Comparison of ENCODE assay signal across 9 cellular contexts in the genomic region with DNA sequence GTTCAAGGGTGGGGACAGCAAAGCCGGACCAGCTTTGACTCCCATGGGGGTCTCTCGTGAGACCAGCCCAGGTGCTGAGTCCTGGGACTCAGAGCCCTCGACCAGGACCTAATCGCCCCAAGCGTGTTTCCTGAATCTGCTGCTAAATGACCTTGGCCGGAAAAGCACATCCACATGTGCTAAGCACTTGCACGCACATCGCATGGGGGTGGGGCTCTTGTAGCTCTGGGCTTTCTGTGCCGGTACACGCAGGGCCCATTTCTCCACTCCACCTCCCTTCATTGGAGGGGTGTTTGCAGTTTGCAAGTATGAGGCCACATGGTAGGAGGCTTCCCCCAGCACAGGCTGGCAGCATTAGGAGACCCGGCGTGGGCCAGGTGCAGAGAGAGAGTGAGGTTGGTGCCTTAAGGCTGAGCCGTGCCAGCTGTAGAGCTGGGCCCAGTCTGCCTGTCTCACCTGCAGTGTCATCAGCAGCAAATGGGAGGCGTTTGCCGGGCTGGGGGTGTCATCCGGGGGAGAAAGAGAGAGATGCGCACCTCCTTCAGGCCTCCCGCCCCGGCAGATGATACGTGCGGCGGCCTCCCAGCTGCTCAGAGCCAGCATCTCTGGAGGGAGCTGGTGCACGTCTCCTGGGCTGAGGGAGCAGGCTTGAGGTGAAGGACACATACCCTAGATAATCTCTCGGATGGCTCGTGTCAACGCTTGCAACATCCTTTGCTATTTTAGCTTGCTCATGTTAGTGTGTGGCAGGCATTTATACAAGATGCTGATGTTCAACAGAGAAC. TPM values are rescaled to one million over a fixed set of nuclear protein-coding genes. Genes with fewer than 3 reads are reported as not detected.
DNase-seq lines count a peak whose midpoint lies in the region; ATAC-seq, FAIRE-seq and TF ChIP-seq lines count a peak whose summit lies in the region.
"Had no signal": no experiment of that assay in that cellular context is flagged by ENCODE, and none has a peak within 500 bp of the region (broad histone marks: within the 10 kb centered on the region; RNA-seq: fewer than 3 reads in every experiment).

No MANE protein-coding gene starts in this region.

- peak; percentile 40 for ATAC-seq in HG03095 (IDR thresholded peaks at IDR 0.05; ENCODE audit: unreplicated experiment)

- FAIRE-seq in GM12892 (lab: Jason Lieb, UNC): peak; percentile 83
- FAIRE-seq: bronchial epithelial cell had no signal

- peak; percentile 69; the same call in 1 of the 2 replicates for TF ChIP-seq POLR2A in GM12892 (IDR thresholded peaks at IDR 0.05; ENCODE audit: low read depth, low read length)

- DNase-seq in GM12892 (ENCODE audit: insufficient read length): no peak
- DNase-seq in activated CD8-positive, alpha-beta memory T cell treated with anti-CD3 and anti-CD28 coated beads for 24 hours: peak; percentile 82
- peak; percentile 63 for DNase-seq in germinal center (ENCODE audit: low spot score)
- DNase-seq in stimulated activated CD8-positive, alpha-beta memory T cell treated with anti-CD3 and anti-CD28 coated beads, Interleukin-4, amount 100 ng/mL, for 24 hours (ENCODE audit: low read depth): peak; percentile 25
- DNase-seq in NCI-H2171 (lab: John Stamatoyannopoulos, UW): no peak
- DNase-seq in NCI-H1417 (lab: John Stamatoyannopoulos, UW): no peak
- no peak for DNase-seq in NCI-H2107 (lab: John Stamatoyannopoulos, UW)

RNA-seq across cellular contexts. Expression of gene CLCN4, which starts 45.2 kb away (rescaled TPM):
- polyA plus RNA-seq in GM12892 (2012; ENCODE audit: missing spikeins): 0.74 TPM

Comparison
In these comparisons a context has a peak if more than half of its experiments do, and no peak if none do; other contexts are left out.
1. DNase-seq: peak in activated CD8-positive, alpha-beta memory T cell treated with anti-CD3 and anti-CD28 coated beads for 24 hours (single experiment), germinal center (single experiment) and stimulated activated CD8-positive, alpha-beta memory T cell treated with anti-CD3 and anti-CD28 coated beads, Interleukin-4, amount 100 ng/mL, for 24 hours (single experiment); none in GM12892 (single experiment), NCI-H2171 (single experiment), NCI-H1417 (0 of 3) and NCI-H2107 (single experiment).